ENCODE assay signal across 19 cellular contexts in the genomic region with DNA sequence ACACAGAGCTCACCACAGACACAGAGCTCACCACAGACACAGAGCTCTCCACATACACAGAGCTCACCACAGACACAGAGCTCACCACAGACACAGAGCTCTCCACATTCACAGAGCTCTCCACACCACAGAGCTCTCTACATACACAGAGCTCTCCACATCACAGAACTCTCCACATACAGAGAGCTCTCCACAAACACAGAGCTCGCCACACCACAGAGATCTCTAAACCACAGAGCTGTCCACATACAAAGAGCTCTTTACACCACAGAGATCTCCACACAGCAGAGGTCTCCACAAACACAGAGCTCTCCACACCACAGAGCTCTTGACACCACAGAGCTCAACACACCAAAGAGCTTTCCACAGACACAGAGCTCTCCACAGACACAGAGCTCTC. TPM values are rescaled to one million over a fixed set of nuclear protein-coding genes. Genes with fewer than 3 reads are reported as not detected.
DNase-seq lines count a peak whose midpoint lies in the region; ATAC-seq, FAIRE-seq and TF ChIP-seq lines count a peak whose summit lies in the region.
"Had no signal": no experiment of that assay in that cellular context is flagged by ENCODE, and none has a peak within 500 bp of the region (broad histone marks: within the 10 kb centered on the region; RNA-seq: fewer than 3 reads in every experiment).

No MANE protein-coding gene starts in this region.

- H3K9me3 ChIP-seq in Caco-2: no peaks in the 10 kb centered on the region
- H3K9me3 ChIP-seq: MG63, Peyer's patch had no signal

- BruUV-seq in Caco-2 (replicated peaks; lab: Mats Ljungman, UMichigan): no TSS peak

- peaks cover 70% of the 10 kb centered on the region for H3K4me1 ChIP-seq in Caco-2
- H3K4me1 ChIP-seq: Peyer's patch had no signal

- TF ChIP-seq CTCF in Caco-2 (IDR thresholded peaks at IDR 0.05; ENCODE audit: insufficient read depth in 1 of 2, low read depth in 1 of 2, low read length in 1 of 2, severe bottlenecking in 1 of 2, unreplicated experiment in 1 of 2) (no peak), natural killer cell (IDR thresholded peaks at IDR 0.05) (no peak), foreskin fibroblast (IDR thresholded peaks at IDR 0.05; ENCODE audit: low read depth, low read length) (no peak)

- H3K4me1 Mint-ChIP-seq in Caco-2 (ENCODE audit: low read depth, unreplicated experiment) (peaks cover 75% of the 10 kb centered on the region), natural killer cell (peaks cover 68 to 72% of the 10 kb centered on the region in 2 donors)
- peaks cover 51% of the 10 kb centered on the region for H3K4me1 Mint-ChIP-seq in activated CD8-positive, alpha-beta memory T cell treated with anti-CD3 and anti-CD28 coated beads, Interleukin-2, amount 10 ng/mL, durations not matched to agents 7 days and 5 days

- H3K9me3 Mint-ChIP-seq in Caco-2 (ENCODE audit: unreplicated experiment) (peaks cover 11% of the 10 kb centered on the region), natural killer cell (peaks cover 10 to 12% of the 10 kb centered on the region in 2 donors)
- H3K9me3 Mint-ChIP-seq in activated CD8-positive, alpha-beta memory T cell treated with anti-CD3 and anti-CD28 coated beads, Interleukin-2, amount 10 ng/mL, durations not matched to agents 7 days and 5 days (ENCODE audit: low read depth): no peaks in the 10 kb centered on the region

- intact Hi-C loops in Caco-2 (cut with micrococcal nuclease; ENCODE audit: unreplicated experiment): no loop called here
- intact Hi-C loops in natural killer cell (cut with micrococcal nuclease): loop anchor here (1.0 to 5.0 kb wide), 3 partner anchors 465 to 655 kb away; no protein-coding TSS in a partner anchor

- H3K4me3 ChIP-seq in Caco-2 (ENCODE audit: low read depth, low read length): no peak overlapping the region
- no peak overlapping the region for H3K4me3 ChIP-seq in foreskin fibroblast (ENCODE audit: low read depth in 1 of 2, low read length in 2 of 2)
- H3K4me3 ChIP-seq: MG63, Peyer's patch had no signal

- H3K36me3 Mint-ChIP-seq in Caco-2 (ENCODE audit: insufficient read depth, unreplicated experiment) (peaks cover 30% of the 10 kb centered on the region), natural killer cell (peaks cover 7% of the 10 kb centered on the region)
- no peaks in the 10 kb centered on the region for H3K36me3 Mint-ChIP-seq in activated CD8-positive, alpha-beta memory T cell treated with anti-CD3 and anti-CD28 coated beads, Interleukin-2, amount 10 ng/mL, durations not matched to agents 7 days and 5 days

- POLR2A ChIA-PET in Caco-2 (lab: Charles Lee): interaction anchor here (1.0 kb wide), 1 partner anchor 55 kb away, joined by 3 read pairs; a partner anchor contains a TSS

- peak overlapping the region; percentile 90 for H3K27ac Mint-ChIP-seq in Caco-2 (ENCODE audit: unreplicated experiment)
- peak overlapping the region; percentile 13 for H3K27ac Mint-ChIP-seq in activated CD8-positive, alpha-beta memory T cell treated with anti-CD3 and anti-CD28 coated beads, Interleukin-2, amount 10 ng/mL, durations not matched to agents 7 days and 5 days
- H3K27ac Mint-ChIP-seq in natural killer cell: peak overlapping the region; percentile 72 to 87

- no peak for TF ChIP-seq POLR2A in H54 (IDR thresholded peaks at IDR 0.05; ENCODE audit: low read depth, low read length)

- peak; percentile 47 for DNase-seq in activated CD8-positive, alpha-beta memory T cell treated with anti-CD3 and anti-CD28 coated beads for 24 hours
- DNase-seq in activated CD8-positive, alpha-beta memory T cell treated with anti-CD3 and anti-CD28 coated beads, Interleukin-2, amount 50 U/mL, for 4 hours: no peak
- no peak for DNase-seq in Caco-2
- peak; percentile 40 for DNase-seq in activated CD8-positive, alpha-beta memory T cell treated with anti-CD3 and anti-CD28 coated beads, Interleukin-2, amount 10 ng/mL, durations not matched to agents 7 days and 5 days
- DNase-seq in natural killer cell: peak; percentile 20
- no peak for DNase-seq in H54 (ENCODE audit: insufficient read length, low spot score)
- DNase-seq in foreskin fibroblast: no peak
- DNase-seq: C1 segment of cervical spinal cord, Calu3, DMS79, MG63, NCI-H2029, NCI-H2171 treated with DMSO at 0.1 percent for 48 hours, SHP77 treated with DMSO at 0.1 percent for 48 hours had no signal

- H3K27me3 Mint-ChIP-seq in Caco-2 (ENCODE audit: insufficient read depth, unreplicated experiment) (no peaks in the 10 kb centered on the region), natural killer cell (ENCODE audit: low read depth in 2 of 2) (peaks cover 49 to 58% of the 10 kb centered on the region in 2 donors)
- peaks cover 54% of the 10 kb centered on the region for H3K27me3 Mint-ChIP-seq in activated CD8-positive, alpha-beta memory T cell treated with anti-CD3 and anti-CD28 coated beads, Interleukin-2, amount 10 ng/mL, durations not matched to agents 7 days and 5 days

- H3K4me3 Mint-ChIP-seq in Caco-2 (ENCODE audit: unreplicated experiment) (peak overlapping the region; percentile 12), natural killer cell (peak overlapping the region; percentile 58)
- H3K4me3 Mint-ChIP-seq in activated CD8-positive, alpha-beta memory T cell treated with anti-CD3 and anti-CD28 coated beads, Interleukin-2, amount 10 ng/mL, durations not matched to agents 7 days and 5 days: no peak overlapping the region

- H3K36me3 ChIP-seq in Caco-2 (ENCODE audit: control insufficient read depth, insufficient read depth, low read length): peaks cover 2% of the 10 kb centered on the region; the same call in 1 of the 2 replicates
- H3K36me3 ChIP-seq: MG63, Peyer's patch had no signal

- ATAC-seq in activated CD8-positive, alpha-beta memory T cell treated with anti-CD3 and anti-CD28 coated beads, Interleukin-2, amount 10 ng/mL, durations not matched to agents 7 days and 5 days: no peak
- peak in 2 of 3 donors; percentile 29 to 35 for ATAC-seq in natural killer cell
- ATAC-seq in GM18909 (IDR thresholded peaks at IDR 0.05; ENCODE audit: poor library complexity, unreplicated experiment): no peak

- H3K27me3 ChIP-seq in Caco-2 (replicated peaks; ENCODE audit: control insufficient read depth, insufficient read depth, low read length): no peaks in the 10 kb centered on the region
- H3K27me3 ChIP-seq: Peyer's patch had no signal

- CTCF ChIA-PET in Caco-2 (lab: Charles Lee): interaction anchor here (1.0 to 4.5 kb wide), 3 partner anchors 17 to 24 kb away, joined by 3 to 32 read pairs (median 24); no protein-coding TSS in a partner anchor
- CTCF ChIA-PET in activated CD8-positive, alpha-beta memory T cell treated with anti-CD3 and anti-CD28 coated beads, Interleukin-2, amount 10 ng/mL, durations not matched to agents 7 days and 5 days (lab: Charles Lee): interaction anchor here (1.0 to 6.2 kb wide), 5 partner anchors 13 to 710 kb away, joined by 4 to 74 read pairs (median 4); no protein-coding TSS in a partner anchor

- no peak for FAIRE-seq in H54 (lab: Jason Lieb, UNC)
- FAIRE-seq: G401.6, GM12891, H1 had no signal

RNA-seq across cellular contexts. Expression of a gene that starts 55.8 kb away (rescaled TPM):
- 17.0 and 25.3 TPM in 2 replicates for total RNA-seq in Caco-2 (2022)
- total RNA-seq in activated CD8-positive, alpha-beta memory T cell treated with anti-CD3 and anti-CD28 coated beads, Interleukin-2, amount 10 ng/mL, durations not matched to agents 7 days and 5 days: 10 to 100 TPM; 29.3 to 36.7 TPM
- 10 to 100 TPM; 33.9 to 42.2 (median 36.4) TPM for total RNA-seq in natural killer cell

RNA-seq across cellular contexts. Expression of a gene that starts 55.8 kb away (rescaled TPM):
- 2.4 and 2.6 TPM in 2 replicates for total RNA-seq in Caco-2 (2022)
- 1 to 10 TPM; 2.0 to 3.3 TPM for total RNA-seq in activated CD8-positive, alpha-beta memory T cell treated with anti-CD3 and anti-CD28 coated beads, Interleukin-2, amount 10 ng/mL, durations not matched to agents 7 days and 5 days
- total RNA-seq in natural killer cell: 1 to 10 TPM; 4.0 to 6.8 (median 5.3) TPM

Comparison
In these comparisons a context has a peak if more than half of its experiments do, and no peak if none do; other contexts are left out.
1. DNase-seq: peak in activated CD8-positive, alpha-beta memory T cell treated with anti-CD3 and anti-CD28 coated beads for 24 hours (single experiment), activated CD8-positive, alpha-beta memory T cell treated with anti-CD3 and anti-CD28 coated beads, Interleukin-2, amount 10 ng/mL, durations not matched to agents 7 days and 5 days (single experiment) and natural killer cell (single experiment); none in activated CD8-positive, alpha-beta memory T cell treated with anti-CD3 and anti-CD28 coated beads, Interleukin-2, amount 50 U/mL, for 4 hours (single experiment), Caco-2 (0 of 2), H54 (single experiment) and foreskin fibroblast (0 of 2).
2. H3K27ac Mint-ChIP-seq: peak in every context shown above with its lines; median percentile 90 in Caco-2; 80 in natural killer cell; 13 in activated CD8-positive, alpha-beta memory T cell treated with anti-CD3 and anti-CD28 coated beads, Interleukin-2, amount 10 ng/mL, durations not matched to agents 7 days and 5 days.
3. ATAC-seq: peak in natural killer cell (2 of 3); none in activated CD8-positive, alpha-beta memory T cell treated with anti-CD3 and anti-CD28 coated beads, Interleukin-2, amount 10 ng/mL, durations not matched to agents 7 days and 5 days (single experiment) and GM18909 (single experiment).